ENCODE assay signal across 9 cellular contexts in the genomic region with DNA sequence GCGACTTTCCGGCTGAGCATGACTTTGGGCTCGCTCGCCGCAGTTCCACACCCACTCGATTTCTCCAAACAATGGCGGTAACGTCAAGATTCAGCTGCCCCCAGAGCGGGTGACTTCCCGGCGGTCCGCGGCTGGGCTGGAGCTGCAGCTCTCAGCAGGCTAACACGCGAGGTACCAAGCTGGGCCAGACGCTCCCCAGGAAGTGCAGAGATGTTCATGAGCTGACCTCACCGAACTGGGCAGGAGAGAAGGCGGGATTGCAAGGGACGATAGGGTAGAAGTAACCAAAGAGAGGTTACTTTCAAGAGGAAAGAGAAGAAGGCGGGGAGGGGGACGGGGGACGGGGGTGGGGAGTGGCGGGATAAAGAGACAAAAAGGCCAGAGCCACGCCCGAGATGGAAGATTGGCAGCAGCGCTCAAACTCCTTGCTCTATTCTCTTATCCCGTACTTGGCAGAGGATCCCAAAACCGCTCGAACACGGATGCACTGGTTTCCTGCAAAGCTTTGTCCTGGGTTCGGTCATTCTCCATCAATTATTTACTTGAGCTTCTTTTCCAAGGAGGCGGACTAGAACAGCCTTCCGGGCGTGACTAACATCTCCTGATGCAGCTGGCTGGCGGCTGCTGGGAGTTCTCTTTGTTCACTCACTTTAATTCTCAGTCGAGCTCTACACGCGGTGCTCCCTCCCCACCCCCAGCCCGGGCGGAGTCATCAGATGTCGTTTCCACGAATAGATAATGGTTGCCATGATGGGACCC.
DNase-seq lines count a peak whose midpoint lies in the region; ATAC-seq, FAIRE-seq and TF ChIP-seq lines count a peak whose summit lies in the region.
"Had no signal": no experiment of that assay in that cellular context is flagged by ENCODE, and none has a peak within 500 bp of the region (broad histone marks: within the 10 kb centered on the region; RNA-seq: fewer than 3 reads in every experiment).

Gene MTCL3, minus strand, starts transcription at position 626 of the 759 bp plus-strand sequence.

- H3K4me3 ChIP-seq in skin epidermis = peak within 1 kb of the TSS in 4 of 7 experiments; percentile 2 to 19 (median 11)
- H3K4me3 ChIP-seq: HAP-1 had no signal

- ATAC-seq in HG02798 (IDR thresholded peaks at IDR 0.05; ENCODE audit: poor library complexity, unreplicated experiment) (no peak), GM18867 (IDR thresholded peaks at IDR 0.05; ENCODE audit: unreplicated experiment) (no peak), GM19467 (IDR thresholded peaks at IDR 0.05; ENCODE audit: unreplicated experiment) (no peak)

- peak within 1 kb of the TSS in 1 of 21 experiments; percentile 12 for H3K27ac ChIP-seq in skin epidermis

- TF ChIP-seq CTCF in D721Med (IDR thresholded peaks at IDR 0.05; ENCODE audit: insufficient read depth, missing control alignments) = no peak

- DNase-seq in D721Med (ENCODE audit: insufficient read length, low spot score) = peak; percentile 36
- DNase-seq in NCI-H2107 (lab: John Stamatoyannopoulos, UW) = peak; percentile 87
- DNase-seq in activated CD8-positive, alpha-beta memory T cell treated with anti-CD3 and anti-CD28 coated beads, Interleukin-2, amount 50 U/mL, for 24 hours (ENCODE audit: extremely low read depth) = peak; percentile 32
- peak; percentile 63 for DNase-seq in foreskin melanocyte

- peak; percentile 46 for FAIRE-seq in D721Med (lab: Jason Lieb, UNC)

Comparison
In these comparisons a context has a peak if more than half of its experiments do, and no peak if none do; other contexts are left out.
1. DNase-seq: peak in every context shown above with its lines; median percentile 87 in NCI-H2107; 63 in foreskin melanocyte; 36 in D721Med; 32 in activated CD8-positive, alpha-beta memory T cell treated with anti-CD3 and anti-CD28 coated beads, Interleukin-2, amount 50 U/mL, for 24 hours.